Comparison of ENCODE assay signal across 4 cellular contexts in genomic region chr16:35691057-35691456, GRCh38.
"Had no signal": no experiment of that assay in that cellular context is flagged by ENCODE, and none has a peak within 500 bp of the region (broad histone marks: within the 10 kb centered on the region; RNA-seq: fewer than 3 reads in every experiment).

No MANE protein-coding gene starts in this region.

- ATAC-seq: GM23338 had no signal

- H3K4me3 ChIP-seq: GM23338 had no signal

- DNase-seq: H9, HCEC 1CT, IMR-90 had no signal
